In genomic region chr2:220550995-220551702, GRCh38 we compare ENCODE assay signal across 24 cellular contexts.
"Had no signal": no experiment of that assay in that cellular context is flagged by ENCODE, and none has a peak within 500 bp of the region (broad histone marks: within the 10 kb centered on the region; RNA-seq: fewer than 3 reads in every experiment).

No MANE protein-coding gene starts in this region.

- FAIRE-seq: colon, endometrium had no signal

- H3K36me3 ChIP-seq: gastroesophageal sphincter, heart right ventricle, neural progenitor cell, prostate gland, tibial artery had no signal

- H3K27ac Mint-ChIP-seq: activated naive CD4-positive, alpha-beta T cell treated with anti-CD3 and anti-CD28 coated beads, Interleukin-2, amount 50 U/mL, for 72 hours; activated T-helper 1 cell treated with anti-CD3 and anti-CD28 coated beads, Interleukin-12 subunit alpha, Interleukin-12 subunit beta, Interleukin-2, Interleukin-4 antibody, amounts not matched to agents 30 ng/mL and 10 ng/mL and 1 ng/mL, durations not matched to agents 14 hours and 24 hours and 36 hours; naive thymus-derived CD4-positive, alpha-beta T cell; neural progenitor cell; T-helper 17 cell had no signal

- H3K27ac ChIP-seq: gastroesophageal sphincter, heart right ventricle, neural progenitor cell, prostate gland, skin epidermis, tibial artery, VCaP had no signal

- ATAC-seq: activated naive CD4-positive, alpha-beta T cell treated with anti-CD3 and anti-CD28 coated beads, Interleukin-2, amount 50 U/mL, for 72 hours; gastroesophageal sphincter; heart right ventricle; left ventricle myocardium superior; naive thymus-derived CD4-positive, alpha-beta T cell; right cardiac atrium; stimulated activated naive CD8-positive, alpha-beta T cell treated with anti-CD3 and anti-CD28 coated beads, Interleukin-15, Interleukin-2, amounts not matched to agents 100 U/mL and 50 U/mL, for 24 hours; T-helper 17 cell had no signal

- H3K9me3 Mint-ChIP-seq: activated T-helper 1 cell treated with anti-CD3 and anti-CD28 coated beads, Interleukin-12 subunit alpha, Interleukin-12 subunit beta, Interleukin-2, Interleukin-4 antibody, amounts not matched to agents 30 ng/mL and 10 ng/mL and 1 ng/mL, durations not matched to agents 14 hours and 24 hours and 36 hours; neural progenitor cell had no signal

- H3K27me3 Mint-ChIP-seq: T-helper 17 cell had no signal

- H3K9me3 ChIP-seq: gastroesophageal sphincter, heart right ventricle, prostate gland, tibial artery had no signal

- DNase-seq: activated CD4-positive, alpha-beta T cell treated with anti-CD3 and anti-CD28 coated beads, Interleukin-2, amount 50 U/mL, for 4 hours; activated gamma-delta T cell treated with Interleukin-2 at 50 U/mL for 16 hours; activated T-cell treated with anti-CD3 and anti-CD28 coated beads for 4 hours; amniotic stem cell; caudate nucleus; heart right ventricle; kidney glomerular epithelial cell; left ventricle myocardium superior; mesendoderm; naive thymus-derived CD4-positive, alpha-beta T cell; right cardiac atrium; stimulated activated naive CD8-positive, alpha-beta T cell treated with anti-CD3 and anti-CD28 coated beads, Interleukin-15, Interleukin-2, amounts not matched to agents 100 U/mL and 50 U/mL, for 24 hours; substantia nigra; T-helper 17 cell; tibial artery had no signal

- H3K27me3 ChIP-seq: gastroesophageal sphincter, heart right ventricle, neural progenitor cell, tibial artery had no signal

- H3K4me3 Mint-ChIP-seq: activated T-helper 1 cell treated with anti-CD3 and anti-CD28 coated beads, Interleukin-12 subunit alpha, Interleukin-12 subunit beta, Interleukin-2, Interleukin-4 antibody, amounts not matched to agents 30 ng/mL and 10 ng/mL and 1 ng/mL, durations not matched to agents 14 hours and 24 hours and 36 hours; naive thymus-derived CD4-positive, alpha-beta T cell; neural progenitor cell; T-helper 17 cell had no signal

- H3K36me3 Mint-ChIP-seq: activated naive CD4-positive, alpha-beta T cell treated with anti-CD3 and anti-CD28 coated beads, Interleukin-2, amount 50 U/mL, for 72 hours; naive thymus-derived CD4-positive, alpha-beta T cell; neural progenitor cell had no signal

- H3K4me1 ChIP-seq: gastroesophageal sphincter, heart right ventricle, neural progenitor cell, prostate gland had no signal

- H3K4me3 ChIP-seq: gastroesophageal sphincter, heart right ventricle, neural progenitor cell, prostate gland, skin epidermis, tibial artery had no signal

- H3K9ac ChIP-seq: neural progenitor cell had no signal

- H3K4me1 Mint-ChIP-seq: naive thymus-derived CD4-positive, alpha-beta T cell; neural progenitor cell; T-helper 17 cell had no signal
